8 cellular contexts compared by ENCODE assay signal in the genomic region with DNA sequence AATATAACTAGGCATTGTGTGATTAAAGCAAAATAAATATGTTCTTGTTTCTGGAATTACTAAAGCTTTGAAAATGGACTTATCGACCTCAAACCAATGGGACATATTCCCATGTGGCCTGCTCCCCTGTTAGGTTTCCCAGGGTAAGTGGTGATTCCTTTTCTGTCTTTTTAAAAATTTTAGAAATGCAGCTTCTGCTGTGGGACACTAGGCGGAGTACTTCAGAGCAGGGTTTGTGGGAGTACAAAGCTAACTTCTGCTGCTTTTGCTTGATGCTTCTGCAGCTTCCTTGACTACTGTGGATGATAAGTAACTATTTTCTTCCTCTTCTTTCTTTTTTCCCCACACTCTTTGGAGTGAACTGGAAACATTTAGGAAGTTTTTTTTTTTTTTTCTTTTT.
DNase-seq lines count a peak whose midpoint lies in the region; ATAC-seq, FAIRE-seq and TF ChIP-seq lines count a peak whose summit lies in the region.
"Not testable (repeated sequence)": the region's sequence is repeated elsewhere in the genome, so short reads cannot be mapped to it uniquely, and the experiment has no call there.

No MANE protein-coding gene starts in this region.

- not testable (repeated sequence) for H3K4me3 ChIP-seq in AG04450 (ENCODE audit: low read depth, low read length); NB4 (ENCODE audit: low read depth, low read length); K562; epithelial cell of proximal tubule (ENCODE audit: low read depth, low read length); retinal pigment epithelial cell (ENCODE audit: low read length)

- in situ Hi-C loops in K562 (cut with MboI) = not testable (repeated sequence)

- not testable (repeated sequence) for H4K20me1 ChIP-seq in K562 (replicated peaks; ENCODE audit: control insufficient read depth, insufficient read depth, low read length)

- 5% methylated on average over 2 of the region's 2 CpGs for WGBS in K562 (ENCODE audit: insufficient coverage, low coverage, missing lambda C conversion rate)

- not testable (repeated sequence) for H3K27me3 Mint-ChIP-seq in HFFc6 (ENCODE audit: insufficient read depth)

- TF ChIP-seq RAD21 in K562 (CRISPR knock-in tag; conservative IDR thresholded peaks at IDR 0.05 in 1 of 2, IDR thresholded peaks at IDR 0.05 in 1 of 2) = not testable (repeated sequence)

- H3K79me2 ChIP-seq in K562 (ENCODE audit: control insufficient read depth, insufficient read depth, low read length) = not testable (repeated sequence)

- H3K4me3 Mint-ChIP-seq in HFFc6 = not testable (repeated sequence)

- H3K27me3 ChIP-seq in AG04450 (ENCODE audit: control insufficient read depth, insufficient read depth, low read length); K562 (ENCODE audit: control insufficient read depth in 2 of 2, insufficient read depth in 2 of 2, low read length in 2 of 2): not testable (repeated sequence)

- POLR2A ChIA-PET in AG04450 (lab: Yijun Ruan, JAX); K562 (lab: Yijun Ruan, JAX): not testable (repeated sequence)

- not testable (repeated sequence) for H3K27ac Mint-ChIP-seq in HFFc6

- DNase-seq in AG04450 (ENCODE audit: low read depth, low spot score); HFFc6; K562 (ENCODE audit: extremely low read depth in 1 of 4, low spot score in 3 of 4); epithelial cell of proximal tubule (ENCODE audit: low read depth); retinal pigment epithelial cell (ENCODE audit: low read depth): not testable (repeated sequence)
- DNase-seq in ELR (ENCODE audit: low read depth) (peak; percentile 15), NB4 (ENCODE audit: low read depth) (peak; percentile 4), RPMI8226 (peak; percentile 5)

- not testable (repeated sequence) for H3K36me3 ChIP-seq in K562 (ENCODE audit: control insufficient read depth, insufficient read depth, low read length)

- not testable (repeated sequence) for H3K9me1 ChIP-seq in K562 (ENCODE audit: control insufficient read depth, insufficient read depth, low read length)

- not testable (repeated sequence) for H2AFZ ChIP-seq in K562 (ENCODE audit: low read depth, low read length)

- TF ChIP-seq POLR2A in NB4 (IDR thresholded peaks at IDR 0.05; ENCODE audit: extremely low read depth, insufficient read length); K562 (conservative IDR thresholded peaks at IDR 0.05): not testable (repeated sequence)

- CTCF ChIA-PET in AG04450 (lab: Charles Lee) = interaction anchor here (0.7 kb wide), 1 partner anchor 10 kb away, joined by 5 read pairs; no protein-coding TSS in a partner anchor
- CTCF ChIA-PET in K562 (lab: Yijun Ruan, JAX; ENCODE audit: low intra/inter-chr PET ratio) = not testable (repeated sequence)

- intact Hi-C loops in K562 (cut with micrococcal nuclease) = not testable (repeated sequence)

- H3K27ac ChIP-seq in AG04450 (ENCODE audit: low read depth, low read length); K562 (ENCODE audit: extremely low read depth, low read depth, low read length): not testable (repeated sequence)

- H3K4me2 ChIP-seq in K562 (ENCODE audit: insufficient read depth, low read length) = not testable (repeated sequence)

- not testable (repeated sequence) for H3K9ac ChIP-seq in K562 (ENCODE audit: insufficient read depth in 1 of 2, low read depth in 2 of 2, low read length in 2 of 2)

- TF ChIP-seq CTCF in AG04450 (IDR thresholded peaks at IDR 0.05; ENCODE audit: low read depth, low read length) = 0 out of 2 replicates have a peak, but pooled peaks have one; percentile 5
- peak; percentile 62 for TF ChIP-seq CTCF in HFFc6 (IDR thresholded peaks at IDR 0.05)
- TF ChIP-seq CTCF in NB4 (IDR thresholded peaks at IDR 0.05; ENCODE audit: low read depth, low read length) = peak; percentile 47
- TF ChIP-seq CTCF in K562 (IDR thresholded peaks at IDR 0.05 in 2 of 3, conservative IDR thresholded peaks at IDR 0.05 in 1 of 3; ENCODE audit: insufficient read depth in 2 of 3, low read depth in 1 of 3, low read length in 3 of 3) = peak; percentile 11 to 20 (median 19); a peak in 2 of 6 replicates
- TF ChIP-seq CTCF in epithelial cell of proximal tubule (conservative IDR thresholded peaks at IDR 0.05; ENCODE audit: low read depth, low read length) = peak; percentile 25
- peak; percentile 8 for TF ChIP-seq CTCF in retinal pigment epithelial cell (conservative IDR thresholded peaks at IDR 0.05; ENCODE audit: low read depth, low read length)

- H3K36me3 Mint-ChIP-seq in HFFc6 (ENCODE audit: low read depth) = not testable (repeated sequence)

- not testable (repeated sequence) for FAIRE-seq in K562 (lab: Jason Lieb, UNC)

- TF ChIP-seq EP300 in K562 (IDR thresholded peaks at IDR 0.05; ENCODE audit: low read length) = not testable (repeated sequence)

- H3K4me1 Mint-ChIP-seq in HFFc6 (ENCODE audit: low read depth) = not testable (repeated sequence)

- not testable (repeated sequence) for H3K9me3 Mint-ChIP-seq in HFFc6

- BruUV-seq in K562 (replicated peaks; lab: Mats Ljungman, UMichigan) = not testable (repeated sequence)

- H3K9me3 ChIP-seq in AG04450 (ENCODE audit: control insufficient read depth, insufficient read depth, low read length); K562 (replicated peaks; ENCODE audit: control insufficient read depth, insufficient read depth, low read depth, low read length): not testable (repeated sequence)

- ATAC-seq in K562 = not testable (repeated sequence)

- not testable (repeated sequence) for H3K4me1 ChIP-seq in K562 (replicated peaks in 1 of 2; ENCODE audit: control insufficient read depth in 2 of 2, insufficient read depth in 2 of 2, low read length in 2 of 2)

Comparison
In these comparisons a context has a peak if more than half of its experiments do, and no peak if none do; other contexts are left out.
1. CTCF ChIP-seq: peak in every context shown above with its lines; median percentile 62 in HFFc6; 47 in NB4; 25 in epithelial cell of proximal tubule; 19 in K562; 8 in retinal pigment epithelial cell; 5 in AG04450.